25 cellular contexts compared by ENCODE assay signal in the genomic region with DNA sequence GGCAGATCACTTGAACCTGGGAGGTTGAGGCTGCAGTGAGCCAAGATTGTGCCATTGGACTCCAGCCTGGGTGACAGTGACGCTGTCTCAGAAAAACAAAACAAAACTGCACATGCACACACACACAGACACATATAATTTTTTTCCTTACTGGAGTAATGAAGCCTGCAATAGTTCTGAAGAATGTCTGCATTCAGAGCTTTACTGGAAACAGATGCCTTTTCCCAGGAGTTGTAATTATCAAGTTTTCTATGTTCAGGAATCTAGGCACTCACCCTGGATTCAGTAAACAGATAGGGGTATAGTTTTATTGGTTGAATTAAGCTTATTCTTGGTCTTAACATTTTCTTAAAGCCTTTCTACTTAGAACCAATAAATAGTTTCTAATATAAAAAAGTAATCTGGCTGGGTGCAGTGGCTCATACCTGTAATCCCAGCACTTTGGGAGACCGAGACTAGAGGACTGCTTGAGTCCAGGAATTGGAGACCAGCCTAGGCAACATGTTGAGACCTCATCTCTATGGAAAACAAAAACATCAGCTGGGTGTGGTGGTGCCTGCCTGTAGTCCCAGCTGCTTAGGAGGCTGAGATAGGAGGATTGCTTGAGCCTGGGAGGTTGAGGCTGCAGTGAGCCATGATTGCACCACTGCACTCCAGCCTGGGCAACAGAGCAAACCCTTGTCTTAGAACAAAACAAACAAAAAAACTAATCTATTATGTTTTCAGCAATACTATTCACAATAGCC. TPM values are rescaled to one million over a fixed set of nuclear protein-coding genes. Genes with fewer than 3 reads are reported as not detected.
DNase-seq lines count a peak whose midpoint lies in the region; ATAC-seq, FAIRE-seq and TF ChIP-seq lines count a peak whose summit lies in the region.
"Had no signal": no experiment of that assay in that cellular context is flagged by ENCODE, and none has a peak within 500 bp of the region (broad histone marks: within the 10 kb centered on the region; RNA-seq: fewer than 3 reads in every experiment).

No MANE protein-coding gene starts in this region.

- H3K36me3 ChIP-seq in HepG2 (replicated peaks in 1 of 2; ENCODE audit: control insufficient read depth in 1 of 2, insufficient read depth in 2 of 2, low read length in 2 of 2) (peaks cover 0 to 2% of the 10 kb centered on the region in 2 experiments; a peak in 1 of 5 replicates), right lobe of liver (no peaks in the 10 kb centered on the region), GM12878 (ENCODE audit: control insufficient read depth in 2 of 2, insufficient read depth in 2 of 2, low read length in 1 of 2) (no peaks in the 10 kb centered on the region), breast epithelium (no peaks in the 10 kb centered on the region), stomach (no peaks in the 10 kb centered on the region)
- H3K36me3 ChIP-seq: HAP-1 had no signal

- CTCF ChIA-PET in HepG2 (lab: Yijun Ruan, JAX; ENCODE audit: low intra/inter-chr PET ratio, low total read pairs) = no interaction called here
- CTCF ChIA-PET in GM12878 (lab: Yijun Ruan, JAX) = interaction anchor here (0.7 to 1.5 kb wide), 4 partner anchors 12 to 40 kb away, joined by 4 to 5 read pairs (median 4); no protein-coding TSS in a partner anchor

- H3K9me3 ChIP-seq in HepG2 (ENCODE audit: low read length) (no peaks in the 10 kb centered on the region), right lobe of liver (no peaks in the 10 kb centered on the region), GM12878 (replicated peaks; ENCODE audit: control insufficient read depth, insufficient read depth, low read length) (no peaks in the 10 kb centered on the region), breast epithelium (no peaks in the 10 kb centered on the region), stomach (no peaks in the 10 kb centered on the region)
- H3K9me3 ChIP-seq: Caco-2, HAP-1 had no signal

- ATAC-seq in HepG2 (no peak), right lobe of liver (no peak), GM12878 (no peak), GM21528 (IDR thresholded peaks at IDR 0.05; ENCODE audit: low FRiP score, unreplicated experiment) (no peak)

- H3K27me3 ChIP-seq in HepG2 (ENCODE audit: control insufficient read depth in 1 of 2, insufficient read depth in 2 of 2, low read length in 2 of 2) = no peaks in the 10 kb centered on the region
- H3K27me3 ChIP-seq in right lobe of liver = no peaks in the 10 kb centered on the region
- H3K27me3 ChIP-seq in GM12878 (replicated peaks in 1 of 2; ENCODE audit: control insufficient read depth in 2 of 2, insufficient read depth in 2 of 2, low read length in 1 of 2) = no peaks in the 10 kb centered on the region
- H3K27me3 ChIP-seq in breast epithelium = no peaks in the 10 kb centered on the region
- no peaks in the 10 kb centered on the region for H3K27me3 ChIP-seq in stomach
- H3K27me3 ChIP-seq: BLaER1 had no signal

- H2AFZ ChIP-seq in HepG2 (ENCODE audit: low read length) = no peak overlapping the region
- H2AFZ ChIP-seq in GM12878 (ENCODE audit: control insufficient read depth, low read depth, low read length) = no peak overlapping the region
- H2AFZ ChIP-seq: GM23248, PC-9 had no signal

- BruUV-seq in HepG2 (replicated peaks; lab: Mats Ljungman, UMichigan) (no TSS peak), GM12878 (replicated peaks; lab: Mats Ljungman, UMichigan) (no TSS peak)

- 96% methylated on average over 2 of the region's 2 CpGs for WGBS in HepG2 (ENCODE audit: low lambda C conversion rate)
- 73% methylated on average over 2 of the region's 2 CpGs for WGBS in right lobe of liver (ENCODE audit: insufficient coverage, low coverage, low lambda C conversion rate, missing lambda C conversion rate)
- 98% methylated on average over 2 of the region's 2 CpGs for WGBS in GM12878 (ENCODE audit: insufficient coverage, insufficient replicate concordance, low lambda C conversion rate, missing lambda C conversion rate)
- 74 to 97% (median 90%) methylated on average over 2 of the region's 2 CpGs for WGBS in stomach, 5 donors

- H3K27ac Mint-ChIP-seq in mesothelial cell of epicardium = peak overlapping the region; percentile 21
- H3K27ac Mint-ChIP-seq: CD4-positive, alpha-beta memory T cell had no signal

- no peaks in the 10 kb centered on the region for H3K27me3 Mint-ChIP-seq in mesothelial cell of epicardium (ENCODE audit: low read depth)
- H3K27me3 Mint-ChIP-seq: CD4-positive, alpha-beta memory T cell had no signal

- TF ChIP-seq EP300 in HepG2 (IDR thresholded peaks at IDR 0.05; ENCODE audit: low read depth in 2 of 2, low read length in 2 of 2) (no peak), HepG2 (CRISPR knock-in tag; IDR thresholded peaks at IDR 0.05; ENCODE audit: borderline replicate concordance) (no peak), GM12878 (IDR thresholded peaks at IDR 0.05; ENCODE audit: borderline replicate concordance in 1 of 2, control insufficient read depth in 1 of 2, low read depth in 2 of 2, low read length in 2 of 2) (no peak), stomach (IDR thresholded peaks at IDR 0.05) (no peak)

- H3K4me3 Mint-ChIP-seq in mesothelial cell of epicardium = no peak overlapping the region
- H3K4me3 Mint-ChIP-seq: CD4-positive, alpha-beta memory T cell had no signal

- SMC1A ChIA-PET in GM12878 (lab: Charles Lee; ENCODE audit: uncharacterized antibody, unreplicated experiment) = interaction anchor here (0.9 to 1.6 kb wide), 8 partner anchors 10 to 101 kb away, joined by 3 to 8 read pairs (median 4); no protein-coding TSS in a partner anchor

- no peaks in the 10 kb centered on the region for H3K9me3 Mint-ChIP-seq in mesothelial cell of epicardium
- H3K9me3 Mint-ChIP-seq: CD4-positive, alpha-beta memory T cell had no signal

- H3K4me1 ChIP-seq in HepG2 (ENCODE audit: insufficient read depth, low read length) = no peaks in the 10 kb centered on the region
- H3K4me1 ChIP-seq in right lobe of liver = peaks cover 0 to 4% (median 0%) of the 10 kb centered on the region in 4 donors
- peaks cover 4% of the 10 kb centered on the region; the same call in 1 of the 2 replicates for H3K4me1 ChIP-seq in GM12878 (ENCODE audit: control insufficient read depth, insufficient read depth, low read length)
- no peaks in the 10 kb centered on the region for H3K4me1 ChIP-seq in breast epithelium
- H3K4me1 ChIP-seq in stomach = peaks cover 0 to 49% (median 22%) of the 10 kb centered on the region in 4 donors
- H3K4me1 ChIP-seq: Caco-2, HAP-1 had no signal

- H3K4me1 Mint-ChIP-seq in mesothelial cell of epicardium = peaks cover 2% of the 10 kb centered on the region

- H3K79me2 ChIP-seq in HepG2 (ENCODE audit: insufficient read depth, low read length) = peaks cover 90% of the 10 kb centered on the region
- H3K79me2 ChIP-seq in GM12878 (ENCODE audit: control insufficient read depth, insufficient read depth, low read length) = peaks cover 78% of the 10 kb centered on the region

- intact Hi-C loops in HepG2 (cut with micrococcal nuclease; ENCODE audit: unreplicated experiment) (no loop called here), right lobe of liver (cut with DNase I) (no loop called here), GM12878 (cut with micrococcal nuclease; ENCODE audit: unreplicated experiment) (no loop called here), breast epithelium (cut with DNase I; ENCODE audit: low total_unique reads) (no loop called here), stomach (cut with DNase I; ENCODE audit: low total_unique reads) (no loop called here)

- POLR2A ChIA-PET in HepG2 (lab: Yijun Ruan, JAX) (interaction anchor here (1.7 kb wide), 1 partner anchor 14 kb away, joined by 4 read pairs; no protein-coding TSS in a partner anchor), GM12878 (lab: Charles Lee) (interaction anchor here (0.6 to 1.4 kb wide), 4 partner anchors 10 to 140 kb away, joined by 3 to 4 read pairs (median 4); no protein-coding TSS in a partner anchor)

- no peak for TF ChIP-seq RAD21 in HepG2 (CRISPR knock-in tag; IDR thresholded peaks at IDR 0.05)
- TF ChIP-seq RAD21 in GM12878 (IDR thresholded peaks at IDR 0.05; ENCODE audit: insufficient read depth, low read depth, low read length) = no peak

- no peak for FAIRE-seq in HepG2 (lab: Jason Lieb, UNC)
- FAIRE-seq in GM12878 (lab: Jason Lieb, UNC) = peak; percentile 18
- FAIRE-seq: GM12891 had no signal

- H3K36me3 Mint-ChIP-seq in mesothelial cell of epicardium = no peaks in the 10 kb centered on the region

- in situ Hi-C loops in HepG2 (cut with HindIII; ENCODE audit: extremely low pct_ligation_motif_present, low pct_unique_long_range_greater_than_20kb) = no loop called here
- in situ Hi-C loops in GM12878 (cut with MboI) = no loop called here

- no peak overlapping the region for H3K4me2 ChIP-seq in HepG2 (ENCODE audit: low read depth, low read length)
- H3K4me2 ChIP-seq in GM12878 (ENCODE audit: control insufficient read depth, insufficient read depth) = no peak overlapping the region
- H3K4me2 ChIP-seq: BLaER1, KMS-11, PC-9 had no signal

- no peak overlapping the region for H3K9ac ChIP-seq in HepG2 (ENCODE audit: insufficient read depth, low read depth, low read length)
- H3K9ac ChIP-seq in GM12878 (ENCODE audit: control insufficient read depth, insufficient read depth, low read length) = no peak overlapping the region
- H3K9ac ChIP-seq: BLaER1, GM23248, KMS-11 had no signal

- DNase-seq in HepG2 (ENCODE audit: low spot score) (no peak), right lobe of liver (no peak), GM12878 (ENCODE audit: low read depth, low spot score) (no peak), mesothelial cell of epicardium (ENCODE audit: low spot score in 2 of 2, unreplicated experiment in 2 of 2) (no peak), breast epithelium (ENCODE audit: low spot score in 2 of 2) (no peak), stomach (no peak)
- DNase-seq: Caco-2; CD4-positive, alpha-beta memory T cell; DMS 273 treated with DMSO at 0.1 percent for 48 hours; DND-41; GM23248; NCI-H1092 treated with DMSO at 0.1 percent for 48 hours; NCI-H1436 treated with DMSO at 0.1 percent for 48 hours; NCI-H1930; NCI-H2227 treated with DMSO at 0.1 percent for 48 hours; NCI-H510A treated with DMSO at 0.1 percent for 48 hours; NCI-H748 treated with DMSO at 0.1 percent for 48 hours; PC-9; RPMI8226 had no signal

- TF ChIP-seq CTCF in HepG2 (CRISPR knock-in tag; IDR thresholded peaks at IDR 0.05) (no peak), right lobe of liver (IDR thresholded peaks at IDR 0.05) (no peak), GM12878 (IDR thresholded peaks at IDR 0.05 in 2 of 3, conservative IDR thresholded peaks at IDR 0.05 in 1 of 3; ENCODE audit: control insufficient read depth in 2 of 3, extremely low read depth in 1 of 3, insufficient read depth in 1 of 3, low read depth in 3 of 3, low read length in 3 of 3) (no peak), mesothelial cell of epicardium (IDR thresholded peaks at IDR 0.05; ENCODE audit: unreplicated experiment) (no peak), breast epithelium (IDR thresholded peaks at IDR 0.05) (no peak), stomach (IDR thresholded peaks at IDR 0.05) (no peak)

- H3K4me3 ChIP-seq in HepG2 (replicated peaks in 1 of 3; ENCODE audit: insufficient read depth in 1 of 3, low read depth in 2 of 3, low read length in 3 of 3) (no peak overlapping the region), right lobe of liver (no peak overlapping the region), GM12878 (no peak overlapping the region), breast epithelium (no peak overlapping the region), stomach (no peak overlapping the region)
- H3K4me3 ChIP-seq: BLaER1, GM23248, HAP-1, PC-9 had no signal

- no peak for TF ChIP-seq POLR2A in HepG2 (IDR thresholded peaks at IDR 0.05; ENCODE audit: insufficient read depth in 1 of 2, low read depth in 2 of 2, low read length in 2 of 2)
- TF ChIP-seq POLR2A in right lobe of liver (IDR thresholded peaks at IDR 0.05) = no peak
- no peak for TF ChIP-seq POLR2A in GM12878 (IDR thresholded peaks at IDR 0.05; ENCODE audit: low read depth, low read length)
- no peak for TF ChIP-seq POLR2A in breast epithelium (IDR thresholded peaks at IDR 0.05)
- TF ChIP-seq POLR2A in stomach (IDR thresholded peaks at IDR 0.05) = no peak

- H3K27ac ChIP-seq in HepG2 (ENCODE audit: extremely low read length, insufficient read depth, low read length) (no peak overlapping the region), right lobe of liver (no peak overlapping the region), GM12878 (ENCODE audit: control insufficient read depth, insufficient read depth) (no peak overlapping the region), breast epithelium (no peak overlapping the region), stomach (no peak overlapping the region)
- H3K27ac ChIP-seq: BLaER1, GM23248, HL-60, KMS-11, PC-9 had no signal

- RAD21 ChIA-PET in GM12878 (lab: Charles Lee; ENCODE audit: unreplicated experiment) = interaction anchor here (0.8 to 1.5 kb wide), 4 partner anchors 10 to 20 kb away, joined by 3 read pairs; no protein-coding TSS in a partner anchor

- peaks cover 33% of the 10 kb centered on the region for H4K20me1 ChIP-seq in HepG2 (ENCODE audit: insufficient read depth, low read length)
- no peaks in the 10 kb centered on the region; the same call in none of the 2 replicates for H4K20me1 ChIP-seq in GM12878 (ENCODE audit: control insufficient read depth, insufficient read depth)

RNA-seq across cellular contexts. Expression of gene SPEN, which starts 15.8 kb away (rescaled TPM):
- 14.0 and 25.1 TPM in 2 replicates for total RNA-seq in HepG2 (2016; rRNA removed; fragmentation: Illumina TruSeq; extraction: Trizol)
- 7.7 and 8.8 TPM in 2 replicates for total RNA-seq in HepG2 (2016; cell fraction: cytosol; rRNA removed; fragmentation: Illumina TruSeq; extraction: Trizol; ENCODE audit: low read depth)
- 10.1 and 21.7 TPM in 2 replicates for total RNA-seq in HepG2 (2016; cell fraction: insoluble cytoplasmic fraction; rRNA removed; fragmentation: Illumina TruSeq; extraction: Trizol)
- 9.3 and 12.9 TPM in 2 replicates for total RNA-seq in HepG2 (2016; cell fraction: membrane; rRNA removed; fragmentation: Illumina TruSeq; extraction: Trizol)
- 49.3 and 56.0 TPM in 2 replicates for total RNA-seq in HepG2 (2016; cell fraction: nucleus; rRNA removed; fragmentation: Illumina TruSeq; extraction: Trizol)
- 4.8 and 5.0 TPM in 2 replicates for polyA plus RNA-seq in HepG2 (2011; rRNA removed)
- 2.8 and 3.3 TPM in 2 replicates for polyA plus RNA-seq in HepG2 (2011; cell fraction: cytosol; rRNA removed)
- polyA plus RNA-seq in HepG2 (2011; cell fraction: nucleus; rRNA removed) = 18.8 and 20.8 TPM in 2 replicates
- 21.6 and 23.5 TPM in 2 replicates for polyA plus RNA-seq in HepG2 (2012)
- polyA plus RNA-seq in HepG2 (2016; cell fraction: cytosol; fragmentation: Illumina TruSeq; extraction: Trizol; ENCODE audit: low read depth) = 0.96 and 1.2 TPM in 2 replicates
- polyA plus RNA-seq in HepG2 (2016; cell fraction: insoluble cytoplasmic fraction; fragmentation: Illumina TruSeq; extraction: Trizol; ENCODE audit: low read depth) = 8.1 and 13.9 TPM in 2 replicates
- polyA plus RNA-seq in HepG2 (2016; cell fraction: membrane; fragmentation: Illumina TruSeq; extraction: Trizol; ENCODE audit: low read depth) = 2.4 and 4.4 TPM in 2 replicates
- 82.7 and 94.7 TPM in 2 replicates for polyA plus RNA-seq in HepG2 (2016; cell fraction: nucleus; fragmentation: Illumina TruSeq; extraction: Trizol; ENCODE audit: insufficient read depth, low read depth)
- polyA minus RNA-seq in HepG2 (2011; rRNA and poly(A)+ RNA removed; ENCODE audit: low replicate concordance) = 26.2 and 39.1 TPM in 2 replicates
- 16.2 and 25.1 TPM in 2 replicates for polyA minus RNA-seq in HepG2 (2011; cell fraction: cytosol; rRNA and poly(A)+ RNA removed)
- 33.1 and 35.3 TPM in 2 replicates for polyA minus RNA-seq in HepG2 (2011; cell fraction: nucleus; rRNA and poly(A)+ RNA removed)
- 10 to 100 TPM; 13.5 to 33.7 (median 23.2) TPM for total RNA-seq in right lobe of liver
- total RNA-seq in GM12878 (2013; cell fraction: nucleolus; rRNA removed) = 170 and 175 TPM in 2 replicates
- total RNA-seq in GM12878 (2014; rRNA removed) = 18.9 and 20.9 TPM in 2 replicates
- total RNA-seq in GM12878 (2014; rRNA removed; fragmentation: Illumina TruSeq; extraction: Trizol) = 16.5 and 18.2 TPM in 2 replicates
- total RNA-seq in GM12878 (2021) = 57.5 and 58.7 TPM in 2 replicates
- polyA plus RNA-seq in GM12878 (2011; ENCODE audit: low read depth) = 13.6 TPM
- 6.1 and 6.7 TPM in 2 replicates for polyA plus RNA-seq in GM12878 (2011; rRNA removed)
- 8.3 and 12.2 TPM in 2 replicates for polyA plus RNA-seq in GM12878 (2011; cell fraction: cytosol; rRNA removed)
- polyA plus RNA-seq in GM12878 (2011; cell fraction: nucleus; rRNA removed) = 27.8 and 41.7 TPM in 2 replicates
- polyA plus RNA-seq in GM12878 (2012) = 34.0 and 40.1 TPM in 2 replicates
- polyA plus RNA-seq in GM12878 (2014; fragmentation: Illumina TruSeq; extraction: Trizol) = 45.0 and 58.7 TPM in 2 replicates
- 10 to 100 TPM in 1 of 2 experiments, 1 to 10 TPM in 1; 5.2 to 12.9 TPM for polyA plus RNA-seq in GM12878 (2014; fragmentation: Nextera tagmentation; extraction: Ambion mirVana)
- polyA plus RNA-seq in GM12878 (2014; rRNA removed) = 28.4 and 34.9 TPM in 2 replicates
- 10 to 100 TPM; 21.3 to 36.2 TPM for polyA plus RNA-seq in GM12878 (2016; fragmentation: Nextera tagmentation; extraction: Ambion mirVana)
- 29.4 and 33.6 TPM in 2 replicates for polyA minus RNA-seq in GM12878 (2011; rRNA and poly(A)+ RNA removed)
- polyA minus RNA-seq in GM12878 (2011; cell fraction: cytosol; rRNA and poly(A)+ RNA removed) = 21.8 and 24.4 TPM in 2 replicates
- 18.4 and 37.1 TPM in 2 replicates for polyA minus RNA-seq in GM12878 (2011; cell fraction: nucleus; rRNA and poly(A)+ RNA removed)
- 74.5 to 88.0 TPM (median 82.1 TPM) in 3 replicates for total RNA-seq in mesothelial cell of epicardium
- total RNA-seq in breast epithelium = 10 to 100 TPM; 46.9 to 56.6 (median 51.2) TPM
- 100 to 1,000 TPM in 1 of 5 donors, 10 to 100 TPM in 4; 16.8 to 114 (median 44.9) TPM for total RNA-seq in stomach
- polyA plus RNA-seq in stomach = 10 to 100 TPM in 1 of 3 donors, 1 to 10 TPM in 2; 5.6 to 14.7 (median 8.7) TPM

RNA-seq across cellular contexts. Expression of gene UQCRHL, which starts 55.9 kb away (rescaled TPM):
- total RNA-seq in HepG2 (2016; rRNA removed; fragmentation: Illumina TruSeq; extraction: Trizol) = 2.3 and 4.0 TPM in 2 replicates
- total RNA-seq in HepG2 (2016; cell fraction: cytosol; rRNA removed; fragmentation: Illumina TruSeq; extraction: Trizol; ENCODE audit: low read depth) = 1.3 and 1.6 TPM in 2 replicates
- 2.3 and 4.1 TPM in 2 replicates for total RNA-seq in HepG2 (2016; cell fraction: insoluble cytoplasmic fraction; rRNA removed; fragmentation: Illumina TruSeq; extraction: Trizol)
- 3.6 and 3.8 TPM in 2 replicates for total RNA-seq in HepG2 (2016; cell fraction: membrane; rRNA removed; fragmentation: Illumina TruSeq; extraction: Trizol)
- total RNA-seq in HepG2 (2016; cell fraction: nucleus; rRNA removed; fragmentation: Illumina TruSeq; extraction: Trizol) = 0.72 and 0.87 TPM in 2 replicates
- polyA plus RNA-seq in HepG2 (2011; rRNA removed) = 1.4 and 1.8 TPM in 2 replicates
- polyA plus RNA-seq in HepG2 (2011; cell fraction: cytosol; rRNA removed) = 1.3 and 2.6 TPM in 2 replicates
- polyA plus RNA-seq in HepG2 (2011; cell fraction: nucleus; rRNA removed) = 0.59 and 1.3 TPM in 2 replicates
- polyA plus RNA-seq in HepG2 (2012) = 4.4 and 15.0 TPM in 2 replicates
- 3.5 and 3.9 TPM in 2 replicates for polyA plus RNA-seq in HepG2 (2016; cell fraction: cytosol; fragmentation: Illumina TruSeq; extraction: Trizol; ENCODE audit: low read depth)
- 6.0 and 6.8 TPM in 2 replicates for polyA plus RNA-seq in HepG2 (2016; cell fraction: insoluble cytoplasmic fraction; fragmentation: Illumina TruSeq; extraction: Trizol; ENCODE audit: low read depth)
- polyA plus RNA-seq in HepG2 (2016; cell fraction: membrane; fragmentation: Illumina TruSeq; extraction: Trizol; ENCODE audit: low read depth) = 4.5 and 5.2 TPM in 2 replicates
- polyA plus RNA-seq in HepG2 (2016; cell fraction: nucleus; fragmentation: Illumina TruSeq; extraction: Trizol; ENCODE audit: insufficient read depth, low read depth) = 1.8 and 2.2 TPM in 2 replicates
- polyA minus RNA-seq in HepG2 (2011; rRNA and poly(A)+ RNA removed; ENCODE audit: low replicate concordance) = 1.2 TPM in 1 of 2 replicates, not detected in the other
- 2.5 and 2.8 TPM in 2 replicates for polyA minus RNA-seq in HepG2 (2011; cell fraction: cytosol; rRNA and poly(A)+ RNA removed)
- 0.64 and 0.87 TPM in 2 replicates for polyA minus RNA-seq in HepG2 (2011; cell fraction: nucleus; rRNA and poly(A)+ RNA removed)
- 1 to 10 TPM in 2 of 6 experiments, under 1 TPM in 4; 0.42 to 1.1 (median 0.51) TPM for total RNA-seq in right lobe of liver
- 0.49 and 0.84 TPM in 2 replicates for total RNA-seq in GM12878 (2013; cell fraction: nucleolus; rRNA removed)
- 7.7 and 9.8 TPM in 2 replicates for total RNA-seq in GM12878 (2014; rRNA removed)
- total RNA-seq in GM12878 (2014; rRNA removed; fragmentation: Illumina TruSeq; extraction: Trizol) = 5.9 TPM in 2 replicates
- 1.4 and 2.0 TPM in 2 replicates for total RNA-seq in GM12878 (2021)
- polyA plus RNA-seq in GM12878 (2011; ENCODE audit: low read depth) = 3.0 TPM
- polyA plus RNA-seq in GM12878 (2011; rRNA removed) = 17.3 and 49.9 TPM in 2 replicates
- polyA plus RNA-seq in GM12878 (2011; cell fraction: cytosol; rRNA removed) = 3.8 and 3.9 TPM in 2 replicates
- 1.8 and 1.9 TPM in 2 replicates for polyA plus RNA-seq in GM12878 (2011; cell fraction: nucleus; rRNA removed)
- polyA plus RNA-seq in GM12878 (2012) = 4.4 and 6.2 TPM in 2 replicates
- 3.3 and 5.4 TPM in 2 replicates for polyA plus RNA-seq in GM12878 (2014; fragmentation: Illumina TruSeq; extraction: Trizol)
- polyA plus RNA-seq in GM12878 (2014; fragmentation: Nextera tagmentation; extraction: Ambion mirVana) = 1 to 10 TPM; 6.7 to 7.5 TPM
- polyA plus RNA-seq in GM12878 (2014; rRNA removed) = 5.6 and 9.5 TPM in 2 replicates
- 1 to 10 TPM; 1.9 to 2.3 TPM for polyA plus RNA-seq in GM12878 (2016; fragmentation: Nextera tagmentation; extraction: Ambion mirVana)
- polyA minus RNA-seq in GM12878 (2011; rRNA and poly(A)+ RNA removed) = 1.2 and 1.3 TPM in 2 replicates
- 3.8 and 4.1 TPM in 2 replicates for polyA minus RNA-seq in GM12878 (2011; cell fraction: cytosol; rRNA and poly(A)+ RNA removed)
- 0.12 and 0.19 TPM in 2 replicates for polyA minus RNA-seq in GM12878 (2011; cell fraction: nucleus; rRNA and poly(A)+ RNA removed)
- total RNA-seq in mesothelial cell of epicardium = 2.8 to 3.5 TPM (median 3.0 TPM) in 3 replicates
- total RNA-seq in breast epithelium = 1 to 10 TPM in 2 of 3 donors, under 1 TPM in 1; 0.66 to 1.4 (median 1.2) TPM
- 10 to 100 TPM in 1 of 5 donors, 1 to 10 TPM in 2, under 1 TPM in 1, not detected in 1; 0.58 to 11.0 (median 2.0) TPM for total RNA-seq in stomach
- polyA plus RNA-seq in stomach = 1 to 10 TPM; 2.4 to 3.4 (median 3.2) TPM
